ENCODE assay signal across 13 cellular contexts in genomic region chr11:64263021-64263946, GRCh38. TPM values are rescaled to one million over a fixed set of nuclear protein-coding genes. Genes with fewer than 3 reads are reported as not detected.
A peak's percentile ranks its signal among the peaks of the same experiment; 100 is the strongest.
DNase-seq lines count a peak whose midpoint lies in the region; FAIRE-seq and TF ChIP-seq lines count a peak whose summit lies in the region.
"Had no signal": no experiment of that assay in that cellular context is flagged by ENCODE, and none has a peak within 500 bp of the region (broad histone marks: within the 10 kb centered on the region; RNA-seq: fewer than 3 reads in every experiment).

No MANE protein-coding gene starts in this region.

- no peak overlapping the region for H3K4me3 ChIP-seq in kidney (ENCODE audit: low read length in 2 of 2)
- H3K4me3 ChIP-seq: gastrocnemius medialis, left ventricle myocardium inferior, psoas muscle, vagina had no signal

- intact Hi-C loops in kidney (cut with DNase I) = no loop called here

- DNase-seq in EL (peak; percentile 86), T1000 (lab: John Stamatoyannopoulos, UW) (peak; percentile 41), kidney (peak; percentile 76), DMS79 treated with DMSO at 0.1 percent for 48 hours (lab: John Stamatoyannopoulos, UW) (no peak), NAMALWA (ENCODE audit: low spot score) (no peak)
- DNase-seq in stimulated activated naive CD4-positive, alpha-beta T cell treated with Interleukin-2 at 50 U/mL for 16 hours (lab: John Stamatoyannopoulos, UW) = no peak
- DNase-seq: gastrocnemius medialis, GOT3, KG1, left ventricle myocardium inferior, SHP77 had no signal

- H3K4me1 ChIP-seq in kidney (ENCODE audit: control insufficient read depth in 1 of 2, insufficient read depth in 1 of 2, low read depth in 1 of 2, low read length in 2 of 2) = peaks cover 2 to 5% of the 10 kb centered on the region in 2 donors

- no peak for TF ChIP-seq CTCF in kidney (IDR thresholded peaks at IDR 0.05; ENCODE audit: borderline replicate concordance, extremely low read depth, insufficient read depth)

- FAIRE-seq in kidney (lab: Jason Lieb, UNC) = no peak

- H3K9ac ChIP-seq in kidney (ENCODE audit: low read length in 2 of 2) = no peak overlapping the region

- H3K36me3 ChIP-seq in kidney (ENCODE audit: control insufficient read depth in 1 of 2, insufficient read depth in 2 of 2, low read length in 2 of 2) = peaks cover 0 to 10% of the 10 kb centered on the region in 2 donors

- H3K27ac ChIP-seq in kidney (ENCODE audit: low read depth in 2 of 2, low read length in 2 of 2) = no peak overlapping the region
- H3K27ac ChIP-seq: gastrocnemius medialis, left ventricle myocardium inferior, psoas muscle, vagina had no signal

- H3K9me3 ChIP-seq in kidney (ENCODE audit: control insufficient read depth in 1 of 2, low read length in 2 of 2) = no peaks in the 10 kb centered on the region
- H3K9me3 ChIP-seq: gastrocnemius medialis, left ventricle myocardium inferior, psoas muscle, vagina had no signal

RNA-seq across cellular contexts. Expression of gene PLCB3, which starts 12.0 kb away (rescaled TPM):
- 24.6 TPM for total RNA-seq in kidney
- 9.6 TPM for polyA plus RNA-seq in kidney (ENCODE audit: insufficient read depth, low read depth, low replicate concordance)

RNA-seq across cellular contexts. Expression of gene PPP1R14B, which starts 16.5 kb away (rescaled TPM):
- total RNA-seq in kidney = 86.5 TPM
- polyA plus RNA-seq in kidney (ENCODE audit: insufficient read depth, low read depth, low replicate concordance) = 145 TPM

RNA-seq across cellular contexts. Expression of gene BAD, which starts 21.2 kb away (rescaled TPM):
- 59.8 TPM for total RNA-seq in kidney
- polyA plus RNA-seq in kidney (ENCODE audit: insufficient read depth, low read depth, low replicate concordance) = 157 TPM

RNA-seq across cellular contexts. Expression of gene GPR137, which starts 22.4 kb away (rescaled TPM):
- 44.0 TPM for total RNA-seq in kidney
- polyA plus RNA-seq in kidney (ENCODE audit: insufficient read depth, low read depth, low replicate concordance) = 48.4 TPM

RNA-seq across cellular contexts. Expression of gene FKBP2, which starts 22.4 kb away (rescaled TPM):
- 76.0 TPM for total RNA-seq in kidney
- 411 TPM for polyA plus RNA-seq in kidney (ENCODE audit: insufficient read depth, low read depth, low replicate concordance)

Comparison
In these comparisons a context has a peak if more than half of its experiments do, and no peak if none do; other contexts are left out.
1. DNase-seq: peak in EL (single experiment), T1000 (single experiment) and kidney (single experiment); none in DMS79 treated with DMSO at 0.1 percent for 48 hours (single experiment), stimulated activated naive CD4-positive, alpha-beta T cell treated with Interleukin-2 at 50 U/mL for 16 hours (single experiment) and NAMALWA (single experiment).